In the genomic region with DNA sequence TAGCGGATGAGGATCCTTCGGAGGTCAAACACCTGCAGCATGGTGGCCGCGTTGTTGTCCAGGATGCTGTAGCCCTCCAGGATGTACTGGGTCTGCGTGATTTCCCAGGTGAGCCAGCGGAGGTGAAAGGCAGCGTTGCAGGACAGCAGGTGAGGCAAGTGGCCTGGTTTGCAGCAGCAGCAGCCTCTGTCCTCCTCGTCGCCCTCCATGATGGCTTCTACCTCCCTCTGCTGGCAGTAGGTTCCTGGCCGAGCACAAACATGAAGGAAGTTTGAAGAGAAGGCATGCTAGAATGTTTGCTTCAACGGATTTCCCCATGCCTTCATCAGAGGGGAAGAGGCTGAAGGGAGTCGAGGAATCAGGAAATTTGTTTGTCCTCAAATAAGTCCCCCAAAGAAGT, we compare ENCODE assay signal across 8 cellular contexts.
DNase-seq lines count a peak whose midpoint lies in the region; ATAC-seq and TF ChIP-seq lines count a peak whose summit lies in the region.

No MANE protein-coding gene starts in this region.

- TF ChIP-seq CTCF in astrocyte of the cerebellum (IDR thresholded peaks at IDR 0.05; ENCODE audit: low read depth, low read length, missing control alignments), result peak; percentile 61

- no peak overlapping the region for H3K4me3 ChIP-seq in astrocyte of the cerebellum (ENCODE audit: low read depth, low read length)

- in situ Hi-C loops in astrocyte of the cerebellum (cut with HindIII; ENCODE audit: low sequenced_read_pairs), result no loop called here

- DNase-seq in NCI-H1694 treated with DMSO at 0.1 percent for 48 hours (lab: John Stamatoyannopoulos, UW) (peak; percentile 2), NCI-H1694 (lab: John Stamatoyannopoulos, UW) (no peak), NCI-H1092 (lab: John Stamatoyannopoulos, UW) (peak; percentile 30), astrocyte of the cerebellum (ENCODE audit: low read depth) (peak; percentile 12), left kidney (ENCODE audit: low read depth, low spot score) (peak; percentile 88), epidermal melanocyte (ENCODE audit: insufficient read length, low spot score) (no peak)

- ATAC-seq in HG02798 (IDR thresholded peaks at IDR 0.05; ENCODE audit: poor library complexity, unreplicated experiment) (no peak), HG02885 (IDR thresholded peaks at IDR 0.05; ENCODE audit: poor library complexity, unreplicated experiment) (no peak)

Comparison
In these comparisons a context has a peak if more than half of its experiments do, and no peak if none do; other contexts are left out.
1. DNase-seq: peak in NCI-H1694 treated with DMSO at 0.1 percent for 48 hours (single experiment), NCI-H1092 (single experiment), astrocyte of the cerebellum (single experiment) and left kidney (single experiment); none in NCI-H1694 (single experiment) and epidermal melanocyte (single experiment).